23 cellular contexts compared by ENCODE assay signal in genomic region chr19:58040751-58041525, GRCh38. TPM values are rescaled to one million over a fixed set of nuclear protein-coding genes. Genes with fewer than 3 reads are reported as not detected.
"Had no signal": no experiment of that assay in that cellular context is flagged by ENCODE, and none has a peak within 500 bp of the region (broad histone marks: within the 10 kb centered on the region; RNA-seq: fewer than 3 reads in every experiment).

No MANE protein-coding gene starts in this region.

- ATAC-seq: K562 had no signal

- H3K9ac ChIP-seq: KMS-11, SK-N-SH had no signal

- H3K27ac ChIP-seq: KMS-11, RWPE1 had no signal

- H3K4me3 ChIP-seq: K562 had no signal

- H3K9me3 ChIP-seq: SK-N-SH had no signal

- H3K36me3 Mint-ChIP-seq: IgD-negative memory B cell had no signal

- H3K27ac Mint-ChIP-seq: IgD-negative memory B cell had no signal

- DNase-seq: Kasumi-1, MM.1S, NCI-H1092 treated with DMSO at 0.1 percent for 48 hours, NCI-H1436, NCI-H187, NCI-H2029, NCI-H2081 treated with DMSO at 0.1 percent for 48 hours, NCI-H2171, NCI-H226, NCI-H446, NCI-H510A, NCI-H524 treated with DMSO at 0.1 percent for 48 hours, NCI-H69, NCI-H774, SHP77, SK-N-SH had no signal

- FAIRE-seq: K562, RCC 7860 had no signal

- H3K4me1 Mint-ChIP-seq: IgD-negative memory B cell had no signal

- H3K4me3 Mint-ChIP-seq: IgD-negative memory B cell had no signal

- H3K4me2 ChIP-seq: KMS-11, SK-N-SH had no signal

RNA-seq across cellular contexts. Expression of gene ZSCAN1, which starts 7.1 kb away (rescaled TPM):
- total RNA-seq: HT1080, K562, SK-MEL-5 had no signal
- polyA plus RNA-seq: IgD-negative memory B cell, K562, SK-N-SH had no signal

RNA-seq across cellular contexts. Expression of gene ZNF135, which starts 18.1 kb away (rescaled TPM):
- total RNA-seq: HT1080, K562 had no signal
- polyA plus RNA-seq: K562 had no signal
